ENCODE assay signal across 10 cellular contexts in the genomic region with DNA sequence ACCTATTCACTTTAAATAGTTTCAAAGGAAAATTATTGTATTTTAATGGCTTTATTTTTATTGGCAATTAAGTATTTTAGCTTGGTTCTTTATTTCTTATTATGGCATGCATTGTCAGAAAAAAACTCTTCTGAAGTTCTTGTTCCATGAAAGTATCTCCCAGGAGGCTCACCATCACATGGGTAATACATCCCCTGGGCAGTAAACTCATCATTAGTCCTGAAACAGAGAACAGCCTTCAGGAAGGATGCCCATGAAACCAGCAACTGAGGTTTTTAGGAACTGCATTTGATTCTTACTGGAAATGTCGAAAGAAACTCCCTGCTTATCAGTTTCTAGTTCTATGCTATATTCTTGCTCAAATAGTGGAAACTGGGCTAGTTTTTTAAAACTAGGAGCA.
DNase-seq lines count a peak whose midpoint lies in the region; ATAC-seq and TF ChIP-seq lines count a peak whose summit lies in the region.
"Had no signal": no experiment of that assay in that cellular context is flagged by ENCODE, and none has a peak within 500 bp of the region (broad histone marks: within the 10 kb centered on the region; RNA-seq: fewer than 3 reads in every experiment).

No MANE protein-coding gene starts in this region.

- H3K27ac ChIP-seq in mesodermal cell (ENCODE audit: low read depth, low read length, severe bottlenecking) = peak overlapping the region; percentile 7

- H3K9me3 Mint-ChIP-seq in activated CD8-positive, alpha-beta T cell treated with anti-CD3 and anti-CD28 coated beads for 36 hours = peaks cover 3% of the 10 kb centered on the region
- no peaks in the 10 kb centered on the region for H3K9me3 Mint-ChIP-seq in activated CD8-positive, alpha-beta T cell treated with anti-CD3 and anti-CD28 coated beads, Interleukin-2, amount 10 ng/mL, durations not matched to agents 7 days and 5 days (ENCODE audit: insufficient read depth)
- H3K9me3 Mint-ChIP-seq in activated T-helper 2 cell treated with anti-CD3 and anti-CD28 coated beads, Interferon-gamma antibody, Interleukin-2, Interleukin-4, amounts not matched to agents 10 μg/mL and 5 μg/mL and 100 μg/mL, durations not matched to agents 14 hours and 24 hours and 36 hours = peaks cover 4% of the 10 kb centered on the region
- H3K9me3 Mint-ChIP-seq in type B pancreatic cell = peaks cover 4% of the 10 kb centered on the region

- H3K4me3 Mint-ChIP-seq in activated CD8-positive, alpha-beta T cell treated with anti-CD3 and anti-CD28 coated beads for 36 hours = no peak overlapping the region
- H3K4me3 Mint-ChIP-seq in activated CD8-positive, alpha-beta T cell treated with anti-CD3 and anti-CD28 coated beads, Interleukin-2, amount 10 ng/mL, durations not matched to agents 7 days and 5 days = no peak overlapping the region
- no peak overlapping the region for H3K4me3 Mint-ChIP-seq in activated T-helper 2 cell treated with anti-CD3 and anti-CD28 coated beads, Interferon-gamma antibody, Interleukin-2, Interleukin-4, amounts not matched to agents 10 μg/mL and 5 μg/mL and 100 μg/mL, durations not matched to agents 14 hours and 24 hours and 36 hours (ENCODE audit: low read depth)
- no peak overlapping the region for H3K4me3 Mint-ChIP-seq in type B pancreatic cell

- WGBS in mesodermal cell (ENCODE audit: insufficient coverage in 2 of 2), 2 experiments = 86 to 100% methylated on average over 1 of the region's 1 CpG

- H3K4me1 ChIP-seq in mesodermal cell (ENCODE audit: control insufficient read depth, insufficient read depth, low read length, poor library complexity, severe bottlenecking) = peaks cover 23% of the 10 kb centered on the region

- peak overlapping the region; percentile 21 for H3K27ac Mint-ChIP-seq in activated CD8-positive, alpha-beta T cell treated with anti-CD3 and anti-CD28 coated beads for 36 hours
- H3K27ac Mint-ChIP-seq in activated CD8-positive, alpha-beta T cell treated with anti-CD3 and anti-CD28 coated beads, Interleukin-2, amount 10 ng/mL, durations not matched to agents 7 days and 5 days = no peak overlapping the region
- peak overlapping the region; percentile 67 for H3K27ac Mint-ChIP-seq in activated T-helper 2 cell treated with anti-CD3 and anti-CD28 coated beads, Interferon-gamma antibody, Interleukin-2, Interleukin-4, amounts not matched to agents 10 μg/mL and 5 μg/mL and 100 μg/mL, durations not matched to agents 14 hours and 24 hours and 36 hours
- H3K27ac Mint-ChIP-seq in type B pancreatic cell = peak overlapping the region; percentile 89

- POLR2A ChIA-PET in activated CD8-positive, alpha-beta T cell treated with anti-CD3 and anti-CD28 coated beads for 36 hours (lab: Charles Lee) = interaction anchor here (2.6 kb wide), 1 partner anchor 27 kb away, joined by 8 read pairs; no protein-coding TSS in a partner anchor
- POLR2A ChIA-PET in activated CD8-positive, alpha-beta T cell treated with anti-CD3 and anti-CD28 coated beads, Interleukin-2, amount 10 ng/mL, durations not matched to agents 7 days and 5 days (lab: Charles Lee) = interaction anchor here (0.9 kb wide), 1 partner anchor 27 kb away, joined by 3 read pairs; no protein-coding TSS in a partner anchor

- ATAC-seq in activated CD8-positive, alpha-beta T cell treated with anti-CD3 and anti-CD28 coated beads for 36 hours = no peak
- ATAC-seq in activated CD8-positive, alpha-beta T cell treated with anti-CD3 and anti-CD28 coated beads, Interleukin-2, amount 10 ng/mL, durations not matched to agents 7 days and 5 days = no peak
- no peak for ATAC-seq in HG02759 (IDR thresholded peaks at IDR 0.05; ENCODE audit: unreplicated experiment)

- peaks cover 59% of the 10 kb centered on the region for H3K36me3 Mint-ChIP-seq in activated CD8-positive, alpha-beta T cell treated with anti-CD3 and anti-CD28 coated beads for 36 hours (ENCODE audit: low read depth)
- peaks cover 77% of the 10 kb centered on the region for H3K36me3 Mint-ChIP-seq in activated CD8-positive, alpha-beta T cell treated with anti-CD3 and anti-CD28 coated beads, Interleukin-2, amount 10 ng/mL, durations not matched to agents 7 days and 5 days (ENCODE audit: low read depth)
- peaks cover 88% of the 10 kb centered on the region for H3K36me3 Mint-ChIP-seq in activated T-helper 2 cell treated with anti-CD3 and anti-CD28 coated beads, Interferon-gamma antibody, Interleukin-2, Interleukin-4, amounts not matched to agents 10 μg/mL and 5 μg/mL and 100 μg/mL, durations not matched to agents 14 hours and 24 hours and 36 hours (ENCODE audit: low read depth)
- no peaks in the 10 kb centered on the region for H3K36me3 Mint-ChIP-seq in type B pancreatic cell

- no peaks in the 10 kb centered on the region for H3K36me3 ChIP-seq in mesodermal cell (ENCODE audit: control insufficient read depth, insufficient read depth, low read length)

- peaks cover 32% of the 10 kb centered on the region for H3K4me1 Mint-ChIP-seq in activated CD8-positive, alpha-beta T cell treated with anti-CD3 and anti-CD28 coated beads for 36 hours (ENCODE audit: low read depth)
- H3K4me1 Mint-ChIP-seq in activated CD8-positive, alpha-beta T cell treated with anti-CD3 and anti-CD28 coated beads, Interleukin-2, amount 10 ng/mL, durations not matched to agents 7 days and 5 days (ENCODE audit: low read depth) = peaks cover 7% of the 10 kb centered on the region
- H3K4me1 Mint-ChIP-seq in activated T-helper 2 cell treated with anti-CD3 and anti-CD28 coated beads, Interferon-gamma antibody, Interleukin-2, Interleukin-4, amounts not matched to agents 10 μg/mL and 5 μg/mL and 100 μg/mL, durations not matched to agents 14 hours and 24 hours and 36 hours (ENCODE audit: low read depth) = peaks cover 32% of the 10 kb centered on the region
- peaks cover 17% of the 10 kb centered on the region for H3K4me1 Mint-ChIP-seq in type B pancreatic cell (ENCODE audit: unreplicated experiment)

- no peaks in the 10 kb centered on the region for H3K9me3 ChIP-seq in mesodermal cell (ENCODE audit: control insufficient read depth, low read length)

- no peak for TF ChIP-seq CTCF in activated CD8-positive, alpha-beta T cell treated with anti-CD3 and anti-CD28 coated beads for 36 hours (IDR thresholded peaks at IDR 0.05)
- no peak for TF ChIP-seq CTCF in type B pancreatic cell (conservative IDR thresholded peaks at IDR 0.05)

- no peaks in the 10 kb centered on the region for H3K27me3 Mint-ChIP-seq in activated CD8-positive, alpha-beta T cell treated with anti-CD3 and anti-CD28 coated beads for 36 hours
- H3K27me3 Mint-ChIP-seq in activated CD8-positive, alpha-beta T cell treated with anti-CD3 and anti-CD28 coated beads, Interleukin-2, amount 10 ng/mL, durations not matched to agents 7 days and 5 days (ENCODE audit: low read depth) = no peaks in the 10 kb centered on the region
- H3K27me3 Mint-ChIP-seq in activated T-helper 2 cell treated with anti-CD3 and anti-CD28 coated beads, Interferon-gamma antibody, Interleukin-2, Interleukin-4, amounts not matched to agents 10 μg/mL and 5 μg/mL and 100 μg/mL, durations not matched to agents 14 hours and 24 hours and 36 hours (ENCODE audit: low read depth) = no peaks in the 10 kb centered on the region
- no peaks in the 10 kb centered on the region for H3K27me3 Mint-ChIP-seq in type B pancreatic cell

- no peak overlapping the region for H3K4me3 ChIP-seq in mesodermal cell (ENCODE audit: extremely low read depth, insufficient read depth, low read length, poor library complexity, severe bottlenecking)

- CTCF ChIA-PET in activated CD8-positive, alpha-beta T cell treated with anti-CD3 and anti-CD28 coated beads for 36 hours (lab: Charles Lee) = interaction anchor here (1.0 to 2.2 kb wide), 3 partner anchors 10 to 19 kb away, joined by 3 to 9 read pairs (median 3); no protein-coding TSS in a partner anchor
- CTCF ChIA-PET in activated CD8-positive, alpha-beta T cell treated with anti-CD3 and anti-CD28 coated beads, Interleukin-2, amount 10 ng/mL, durations not matched to agents 7 days and 5 days (lab: Charles Lee) = interaction anchor here (1.0 to 1.8 kb wide), 2 partner anchors 13 to 36 kb away, joined by 3 to 7 read pairs; no protein-coding TSS in a partner anchor

- intact Hi-C loops in activated CD8-positive, alpha-beta T cell treated with anti-CD3 and anti-CD28 coated beads for 36 hours (cut with micrococcal nuclease) = no loop called here
- intact Hi-C loops in activated T-helper 2 cell treated with anti-CD3 and anti-CD28 coated beads, Interferon-gamma antibody, Interleukin-2, Interleukin-4, amounts not matched to agents 10 μg/mL and 5 μg/mL and 100 μg/mL, durations not matched to agents 14 hours and 24 hours and 36 hours (cut with micrococcal nuclease) = loop anchor here (2.0 kb wide), 1 partner anchor 27 kb away; no protein-coding TSS in a partner anchor

- no peak for DNase-seq in activated CD8-positive, alpha-beta T cell treated with anti-CD3 and anti-CD28 coated beads for 36 hours
- DNase-seq in activated CD8-positive, alpha-beta T cell treated with anti-CD3 and anti-CD28 coated beads, Interleukin-2, amount 10 ng/mL, durations not matched to agents 7 days and 5 days = no peak
- DNase-seq in activated T-helper 2 cell treated with anti-CD3 and anti-CD28 coated beads, Interferon-gamma antibody, Interleukin-2, Interleukin-4, amounts not matched to agents 10 μg/mL and 5 μg/mL and 100 μg/mL, durations not matched to agents 14 hours and 24 hours and 36 hours (ENCODE audit: low spot score) = no peak
- no peak for DNase-seq in type B pancreatic cell (ENCODE audit: extremely low spot score, unreplicated experiment)
- no peak for DNase-seq in middle frontal gyrus (ENCODE audit: extremely low spot score, low spot score)
- no peak for DNase-seq in cerebellar nuclear complex (lab: John Stamatoyannopoulos, UW)
- DNase-seq: hypothalamus, NCI-H1092 had no signal
